22 cellular contexts compared by ENCODE assay signal in the genomic region with DNA sequence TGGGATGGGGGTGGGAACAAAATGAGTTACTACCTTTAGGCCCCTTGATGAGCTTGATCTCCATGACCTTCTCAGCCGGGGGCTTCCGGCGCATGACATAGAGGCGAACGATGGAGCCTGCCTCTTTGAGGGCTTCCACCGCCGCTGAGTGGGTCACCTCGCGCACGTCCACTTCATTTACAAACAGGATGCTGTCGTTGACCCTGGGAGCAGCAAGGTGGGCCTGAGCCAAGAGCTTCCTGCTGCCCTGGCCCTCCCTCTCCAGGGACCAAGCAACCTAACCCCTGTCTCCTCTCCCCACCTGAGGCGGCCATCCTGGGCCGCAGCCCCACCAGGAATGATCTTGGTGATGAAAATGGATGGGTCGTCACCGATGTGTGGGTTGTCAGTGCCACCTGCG. TPM values are rescaled to one million over a fixed set of nuclear protein-coding genes. Genes with fewer than 3 reads are reported as not detected.
DNase-seq lines count a peak whose midpoint lies in the region; ATAC-seq, FAIRE-seq and TF ChIP-seq lines count a peak whose summit lies in the region.
"Had no signal": no experiment of that assay in that cellular context is flagged by ENCODE, and none has a peak within 500 bp of the region (broad histone marks: within the 10 kb centered on the region; RNA-seq: fewer than 3 reads in every experiment).

No MANE protein-coding gene starts in this region.

- no peaks in the 10 kb centered on the region for H3K9me3 Mint-ChIP-seq in activated CD4-positive, alpha-beta T cell treated with anti-CD3 and anti-CD28 coated beads, Interleukin-2, amount 10 ng/mL, durations not matched to agents 7 days and 5 days
- H3K9me3 Mint-ChIP-seq in brain (no peaks in the 10 kb centered on the region), neural progenitor cell (no peaks in the 10 kb centered on the region)

- intact Hi-C loops in PC-3 (cut with micrococcal nuclease) = no loop called here

- H3K36me3 ChIP-seq in PC-3 (ENCODE audit: low read depth, low read length) = no peaks in the 10 kb centered on the region
- H3K36me3 ChIP-seq in neural progenitor cell = peaks cover 11% of the 10 kb centered on the region

- H3K27me3 ChIP-seq in PC-3 (ENCODE audit: low read length) (no peaks in the 10 kb centered on the region), neural progenitor cell (no peaks in the 10 kb centered on the region)
- H3K27me3 ChIP-seq: ascending aorta; BLaER1 treated with 17β-estradiol and CSF1 and Interleukin-3, amounts not matched to agents 10 nM and 100 nM had no signal

- peak overlapping the region; percentile 64 for H3K27ac Mint-ChIP-seq in activated CD4-positive, alpha-beta T cell treated with anti-CD3 and anti-CD28 coated beads, Interleukin-2, amount 10 ng/mL, durations not matched to agents 7 days and 5 days
- peak overlapping the region; percentile 96 to 98 (median 98) for H3K27ac Mint-ChIP-seq in brain
- no peak overlapping the region for H3K27ac Mint-ChIP-seq in neural progenitor cell

- H3F3A ChIP-seq in PC-3 (ENCODE audit: low read length, unreplicated experiment) (no peaks in the 10 kb centered on the region), neural progenitor cell (ENCODE audit: low read depth) (peaks cover 23% of the 10 kb centered on the region)

- no peaks in the 10 kb centered on the region for H3K9me3 ChIP-seq in PC-3 (ENCODE audit: low read length)
- no peaks in the 10 kb centered on the region for H3K9me3 ChIP-seq in neural progenitor cell (ENCODE audit: low read depth)
- H3K9me3 ChIP-seq: A549; ascending aorta; BLaER1 treated with 17β-estradiol and CSF1 and Interleukin-3, amounts not matched to agents 10 nM and 100 nM had no signal

- H3K4me1 ChIP-seq in PC-3 (ENCODE audit: insufficient read depth, low read length) (no peaks in the 10 kb centered on the region), neural progenitor cell (peaks cover 25% of the 10 kb centered on the region)

- POLR2A ChIA-PET in activated CD4-positive, alpha-beta T cell treated with anti-CD3 and anti-CD28 coated beads, Interleukin-2, amount 10 ng/mL, durations not matched to agents 7 days and 5 days (lab: Charles Lee) = interaction anchor here (0.6 kb wide), 1 partner anchor 20 kb away, joined by 5 read pairs; no protein-coding TSS in a partner anchor
- POLR2A ChIA-PET in PC-3 (lab: Charles Lee; ENCODE audit: unreplicated experiment) = no interaction called here

- H3K4me1 Mint-ChIP-seq in activated CD4-positive, alpha-beta T cell treated with anti-CD3 and anti-CD28 coated beads, Interleukin-2, amount 10 ng/mL, durations not matched to agents 7 days and 5 days = peaks cover 32% of the 10 kb centered on the region
- H3K4me1 Mint-ChIP-seq in brain (peaks cover 48% of the 10 kb centered on the region), neural progenitor cell (peaks cover 43% of the 10 kb centered on the region)

- H3K4me3 ChIP-seq in PC-3 (ENCODE audit: low read length) (no peak overlapping the region), neural progenitor cell (no peak overlapping the region)
- H3K4me3 ChIP-seq: A549, ascending aorta had no signal

- H3K9ac ChIP-seq in PC-3 (ENCODE audit: low read length) (no peak overlapping the region), neural progenitor cell (no peak overlapping the region)

- H4K20me1 ChIP-seq in PC-3 (ENCODE audit: low read length) = no peaks in the 10 kb centered on the region
- peaks cover 16% of the 10 kb centered on the region for H4K20me1 ChIP-seq in neural progenitor cell (ENCODE audit: low read depth)

- TSS peak; percentile 37 for BruUV-seq in PC-3 (replicated peaks; lab: Mats Ljungman, UMichigan)

- no peak overlapping the region for H2AFZ ChIP-seq in PC-3 (ENCODE audit: low read length)
- no peak overlapping the region for H2AFZ ChIP-seq in neural progenitor cell (replicated peaks)

- FAIRE-seq in urothelium cell line (lab: Jason Lieb, UNC) = no peak
- FAIRE-seq: A549, HTR-8/SVneo had no signal

- H3K4me3 Mint-ChIP-seq in activated CD4-positive, alpha-beta T cell treated with anti-CD3 and anti-CD28 coated beads, Interleukin-2, amount 10 ng/mL, durations not matched to agents 7 days and 5 days = peak overlapping the region; percentile 30
- H3K4me3 Mint-ChIP-seq in brain (peak overlapping the region in 4 of 5 experiments; percentile 84 to 87 (median 86)), neural progenitor cell (peak overlapping the region; percentile 78)

- H3K4me2 ChIP-seq in PC-3 (ENCODE audit: low read length) (no peak overlapping the region), neural progenitor cell (no peak overlapping the region)

- H3K79me2 ChIP-seq in PC-3 (ENCODE audit: low read length) (no peaks in the 10 kb centered on the region), neural progenitor cell (ENCODE audit: low read depth) (peaks cover 32% of the 10 kb centered on the region)

- no peak overlapping the region for H3K27ac ChIP-seq in PC-3 (ENCODE audit: low read length)
- no peak overlapping the region for H3K27ac ChIP-seq in neural progenitor cell
- H3K27ac ChIP-seq: ascending aorta, VCaP had no signal

- no peaks in the 10 kb centered on the region for H3K27me3 Mint-ChIP-seq in activated CD4-positive, alpha-beta T cell treated with anti-CD3 and anti-CD28 coated beads, Interleukin-2, amount 10 ng/mL, durations not matched to agents 7 days and 5 days
- H3K27me3 Mint-ChIP-seq in brain (peaks cover 3% of the 10 kb centered on the region), neural progenitor cell (ENCODE audit: insufficient read depth, low read depth) (peaks cover 2% of the 10 kb centered on the region)

- H3K9me2 ChIP-seq in PC-3 (replicated peaks; ENCODE audit: low read length) = no peaks in the 10 kb centered on the region

- CTCF ChIA-PET in activated CD4-positive, alpha-beta T cell treated with anti-CD3 and anti-CD28 coated beads, Interleukin-2, amount 10 ng/mL, durations not matched to agents 7 days and 5 days (lab: Charles Lee) = interaction anchor here (0.6 to 1.2 kb wide), 4 partner anchors 11 to 102 kb away, joined by 3 to 5 read pairs (median 4); no protein-coding TSS in a partner anchor
- CTCF ChIA-PET in PC-3 (lab: Charles Lee) = no interaction called here

- DNase-seq in activated CD4-positive, alpha-beta T cell treated with anti-CD3 and anti-CD28 coated beads, Interleukin-2, amount 10 ng/mL, durations not matched to agents 7 days and 5 days = no peak
- DNase-seq in activated CD4-positive, alpha-beta T cell treated with anti-CD3 and anti-CD28 coated beads for 1 hour = no peak
- DNase-seq in PC-3 = no peak
- no peak for DNase-seq in neural progenitor cell (ENCODE audit: low spot score)
- no peak for DNase-seq in NK-92 treated with Interleukin-12 subunit alpha and Interleukin-12 subunit beta, amount 100 ng/mL, for 24 hours (lab: John Stamatoyannopoulos, UW)
- no peak for DNase-seq in urothelium cell line (ENCODE audit: low spot score)
- DNase-seq in NCI-H2081 (lab: John Stamatoyannopoulos, UW) = no peak
- DNase-seq: activated CD8-positive, alpha-beta memory T cell treated with anti-CD3 and anti-CD28 coated beads for 24 hours; activated gamma-delta T cell; HCEC 1CT; Kasumi-1; NCI-H1105; NCI-H2171 treated with DMSO at 0.1 percent for 48 hours; posterior cingulate gyrus; Right ventricle myocardium superior; stimulated activated CD4-positive, alpha-beta T cell treated with anti-CD3 and anti-CD28 coated beads, Interleukin-2, amount 100 ng/mL, for 24 hours had no signal

- peaks cover 2% of the 10 kb centered on the region for H3K36me3 Mint-ChIP-seq in activated CD4-positive, alpha-beta T cell treated with anti-CD3 and anti-CD28 coated beads, Interleukin-2, amount 10 ng/mL, durations not matched to agents 7 days and 5 days (ENCODE audit: low read depth)
- H3K36me3 Mint-ChIP-seq in brain (peaks cover 31% of the 10 kb centered on the region), neural progenitor cell (peaks cover 26% of the 10 kb centered on the region)

- no peak for ATAC-seq in PC-3
- ATAC-seq: A549 had no signal

- TF ChIP-seq CTCF in PC-3 (conservative IDR thresholded peaks at IDR 0.05; ENCODE audit: low read depth, low read length) = no peak
- no peak for TF ChIP-seq CTCF in brain (conservative IDR thresholded peaks at IDR 0.05)
- TF ChIP-seq CTCF in neural progenitor cell (IDR thresholded peaks at IDR 0.05) = no peak

RNA-seq across cellular contexts. Expression of a gene that starts 16.2 kb away (rescaled TPM):
- 1 to 10 TPM; 9.4 to 9.5 TPM for total RNA-seq in activated CD4-positive, alpha-beta T cell treated with anti-CD3 and anti-CD28 coated beads, Interleukin-2, amount 10 ng/mL, durations not matched to agents 7 days and 5 days
- total RNA-seq in PC-3 (2014; rRNA removed) (6.5 and 12.8 TPM in 2 replicates), neural progenitor cell (ENCODE audit: low replicate concordance) (23.5 and 50.5 TPM in 2 replicates)
- 109 TPM for polyA plus RNA-seq in brain (ENCODE audit: insufficient read depth, low read depth, low replicate concordance)

RNA-seq across cellular contexts. Expression of a gene that starts 16.3 kb away (rescaled TPM):
- 100 to 1,000 TPM; 338 to 370 TPM for total RNA-seq in activated CD4-positive, alpha-beta T cell treated with anti-CD3 and anti-CD28 coated beads, Interleukin-2, amount 10 ng/mL, durations not matched to agents 7 days and 5 days
- 558 and 646 TPM in 2 replicates for total RNA-seq in PC-3 (2014; rRNA removed)
- 229 TPM for polyA plus RNA-seq in brain (ENCODE audit: insufficient read depth, low read depth, low replicate concordance)
- 86.7 and 194 TPM in 2 replicates for total RNA-seq in neural progenitor cell (ENCODE audit: low replicate concordance)

RNA-seq across cellular contexts. Expression of a gene that starts 24.2 kb away (rescaled TPM):
- under 1 TPM; 0.29 to 0.62 TPM for total RNA-seq in activated CD4-positive, alpha-beta T cell treated with anti-CD3 and anti-CD28 coated beads, Interleukin-2, amount 10 ng/mL, durations not matched to agents 7 days and 5 days
- total RNA-seq in PC-3 (2014; rRNA removed) = 0.95 and 2.2 TPM in 2 replicates
- 13.4 TPM for polyA plus RNA-seq in brain (ENCODE audit: insufficient read depth, low read depth, low replicate concordance)
- total RNA-seq in neural progenitor cell (ENCODE audit: low replicate concordance) = 3.1 and 4.4 TPM in 2 replicates

RNA-seq across cellular contexts. Expression of a gene that starts 30.9 kb away (rescaled TPM):
- 10 to 100 TPM; 53.2 TPM for total RNA-seq in activated CD4-positive, alpha-beta T cell treated with anti-CD3 and anti-CD28 coated beads, Interleukin-2, amount 10 ng/mL, durations not matched to agents 7 days and 5 days
- total RNA-seq in PC-3 (2014; rRNA removed) (36.9 and 65.7 TPM in 2 replicates), neural progenitor cell (ENCODE audit: low replicate concordance) (43.9 and 113 TPM in 2 replicates)
- 49.5 TPM for polyA plus RNA-seq in brain (ENCODE audit: insufficient read depth, low read depth, low replicate concordance)

RNA-seq across cellular contexts. Expression of a gene that starts 35.9 kb away (rescaled TPM):
- total RNA-seq in activated CD4-positive, alpha-beta T cell treated with anti-CD3 and anti-CD28 coated beads, Interleukin-2, amount 10 ng/mL, durations not matched to agents 7 days and 5 days = 10 to 100 TPM; 55.9 to 59.2 TPM
- total RNA-seq in PC-3 (2014; rRNA removed) = 20.8 and 32.7 TPM in 2 replicates
- 40.9 TPM for polyA plus RNA-seq in brain (ENCODE audit: insufficient read depth, low read depth, low replicate concordance)
- 31.6 and 59.1 TPM in 2 replicates for total RNA-seq in neural progenitor cell (ENCODE audit: low replicate concordance)

Comparison
In these comparisons a context has a peak if more than half of its experiments do, and no peak if none do; other contexts are left out.
1. H3K4me3 Mint-ChIP-seq: peak in every context shown above with its lines; median percentile 86 in brain; 78 in neural progenitor cell; 30 in activated CD4-positive, alpha-beta T cell treated with anti-CD3 and anti-CD28 coated beads, Interleukin-2, amount 10 ng/mL, durations not matched to agents 7 days and 5 days.